12 cellular contexts compared by ENCODE assay signal in the genomic region with DNA sequence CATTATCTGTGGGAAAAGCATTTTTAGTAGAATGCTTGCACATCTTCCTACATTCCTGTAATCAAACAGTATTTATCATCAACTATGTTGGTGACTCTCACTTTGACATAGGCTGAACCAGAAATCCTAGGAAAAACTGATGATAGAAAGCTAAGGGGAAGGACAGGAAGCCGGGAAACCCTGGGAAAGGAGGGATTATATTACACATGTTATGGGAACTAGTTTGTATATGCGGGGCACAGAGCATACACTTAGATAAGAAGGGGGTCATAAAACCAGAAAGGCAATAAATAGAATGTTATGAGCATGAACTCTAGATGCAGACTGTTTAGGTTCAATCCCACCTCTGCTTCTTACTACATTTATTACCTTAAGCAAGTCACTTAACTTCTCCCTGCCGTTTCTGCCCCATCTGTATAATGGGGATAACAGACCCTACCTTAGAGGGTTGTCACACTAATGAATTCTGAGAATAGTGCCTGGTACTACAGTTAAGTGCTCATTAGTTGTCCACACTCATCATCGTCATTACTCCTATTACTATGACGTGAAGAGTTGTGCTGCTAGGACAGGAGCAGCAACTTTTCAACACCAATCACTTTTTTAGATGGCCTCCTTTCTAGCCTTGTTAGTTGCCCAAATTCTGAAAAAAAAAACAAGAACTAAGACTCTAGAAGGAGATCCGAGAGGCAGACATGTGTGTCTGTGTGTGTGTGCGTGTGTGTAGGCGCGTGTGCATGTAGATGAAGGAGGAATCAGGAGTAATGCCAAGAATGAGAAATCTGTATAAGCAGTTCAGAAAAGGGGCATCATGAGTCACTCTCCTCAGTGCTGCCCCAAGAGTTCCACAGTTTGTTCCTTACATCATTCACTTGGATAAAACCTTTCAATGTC. TPM values are rescaled to one million over a fixed set of nuclear protein-coding genes. Genes with fewer than 3 reads are reported as not detected.
DNase-seq lines count a peak whose midpoint lies in the region; ATAC-seq and TF ChIP-seq lines count a peak whose summit lies in the region.
"Had no signal": no experiment of that assay in that cellular context is flagged by ENCODE, and none has a peak within 500 bp of the region (broad histone marks: within the 10 kb centered on the region; RNA-seq: fewer than 3 reads in every experiment).

No MANE protein-coding gene starts in this region.

- H2AFZ ChIP-seq in HCT116 (ENCODE audit: low read depth, low read length, poor library complexity, severe bottlenecking): no peak overlapping the region

- H3K9me3 ChIP-seq in HCT116 (ENCODE audit: control insufficient read depth in 1 of 2, insufficient read depth in 1 of 2, low read depth in 1 of 2, low read length in 2 of 2): no peaks in the 10 kb centered on the region; a peak in 1 of 4 replicates
- no peaks in the 10 kb centered on the region for H3K9me3 ChIP-seq in lower lobe of right lung
- H3K9me3 ChIP-seq: gastrocnemius medialis had no signal

- no peaks in the 10 kb centered on the region for H4K20me1 ChIP-seq in HCT116 (ENCODE audit: insufficient read depth)

- CTCF ChIA-PET in HCT116 (lab: Charles Lee): no interaction called here

- no peak for TF ChIP-seq RAD21 in HCT116 (IDR thresholded peaks at IDR 0.05; ENCODE audit: low read depth)

- H3K36me3 ChIP-seq in HCT116 (ENCODE audit: control insufficient read depth in 1 of 2, insufficient read depth in 2 of 2, low read length in 2 of 2) (no peaks in the 10 kb centered on the region), lower lobe of right lung (no peaks in the 10 kb centered on the region)
- H3K36me3 ChIP-seq: gastrocnemius medialis had no signal

- RAD21 ChIA-PET in HCT116 (lab: Charles Lee; ENCODE audit: low non-redundant PET in 1 of 2, low total read pairs in 2 of 2, uncharacterized antibody in 2 of 2, unreplicated experiment in 2 of 2): no interaction called here

- H3K9me2 ChIP-seq in HCT116 (ENCODE audit: insufficient read depth): no peaks in the 10 kb centered on the region

- POLR2A ChIA-PET in HCT116 (lab: Charles Lee): no interaction called here

- H3K79me2 ChIP-seq in HCT116 (ENCODE audit: insufficient read depth, low read length): peaks cover 42% of the 10 kb centered on the region

- H3K4me3 ChIP-seq in AG09309 (ENCODE audit: control insufficient read depth, low read depth, low read length) (no peak overlapping the region), HCT116 (replicated peaks in 1 of 2; ENCODE audit: low read depth in 1 of 2, low read length in 2 of 2) (no peak overlapping the region), lower lobe of right lung (no peak overlapping the region)
- H3K4me3 ChIP-seq: gastrocnemius medialis had no signal

- ATAC-seq in HCT116 (0 out of 2 replicates have a peak, but pooled peaks have one; percentile 43), lower lobe of right lung (peak; percentile 23 to 27), GM19351 (IDR thresholded peaks at IDR 0.05; ENCODE audit: unreplicated experiment) (no peak)
- ATAC-seq: WTC11 had no signal

- TF ChIP-seq CTCF in AG09309 (IDR thresholded peaks at IDR 0.05; ENCODE audit: control insufficient read depth, insufficient read depth, low read depth, low read length, missing control alignments): no peak
- no peak for TF ChIP-seq CTCF in HCT116 (IDR thresholded peaks at IDR 0.05 in 2 of 3, conservative IDR thresholded peaks at IDR 0.05 in 1 of 3; ENCODE audit: borderline replicate concordance in 1 of 3, insufficient read depth in 1 of 3, low read depth in 2 of 3, low read length in 2 of 3)
- no peak for TF ChIP-seq CTCF in lower lobe of right lung (IDR thresholded peaks at IDR 0.05)

- BruUV-seq in HCT116 (replicated peaks; lab: Mats Ljungman, UMichigan): no TSS peak

- no peak overlapping the region for H3K4me2 ChIP-seq in HCT116 (ENCODE audit: low read length)

- H3K27me3 ChIP-seq in HCT116 (ENCODE audit: insufficient read depth, low read length) (no peaks in the 10 kb centered on the region), lower lobe of right lung (ENCODE audit: low read depth) (no peaks in the 10 kb centered on the region)
- H3K27me3 ChIP-seq: gastrocnemius medialis had no signal

- intact Hi-C loops in HCT116 (cut with micrococcal nuclease): no loop called here
- intact Hi-C loops in lower lobe of right lung (cut with DNase I): no loop called here

- H3K9ac ChIP-seq in HCT116 (ENCODE audit: low read length): no peak overlapping the region

- no peak for TF ChIP-seq POLR2A in HCT116 (IDR thresholded peaks at IDR 0.05; ENCODE audit: borderline replicate concordance, extremely low read depth, insufficient read depth, insufficient read length)

- DNase-seq in AG09309 (ENCODE audit: low read depth): peak; percentile 32
- no peak for DNase-seq in HCT116 (ENCODE audit: low read depth, low spot score)
- DNase-seq in brain pericyte (ENCODE audit: low read depth, low spot score): peak; percentile 32
- no peak for DNase-seq in lower lobe of right lung
- DNase-seq in foreskin melanocyte: no peak
- no peak for DNase-seq in COLO829 (ENCODE audit: low spot score)
- DNase-seq in midbrain (lab: John Stamatoyannopoulos, UW): no peak
- DNase-seq: activated naive CD8-positive, alpha-beta T cell treated with anti-CD3 and anti-CD28 coated beads, Interleukin-2, amount 10 ng/mL, durations not matched to agents 7 days and 5 days; gastrocnemius medialis; RPMI8226 had no signal

- H3K4me1 ChIP-seq in HCT116 (ENCODE audit: control insufficient read depth in 1 of 2, insufficient read depth in 2 of 2, low read length in 2 of 2) (peaks cover 11 to 32% of the 10 kb centered on the region in 2 experiments), lower lobe of right lung (peaks cover 11% of the 10 kb centered on the region)

- H3K27ac ChIP-seq in HCT116 (ENCODE audit: low read depth, low read length) (no peak overlapping the region), lower lobe of right lung (no peak overlapping the region)

TF ChIP-seq in HCT116, 20 proteins besides CTCF, POLR2A, EP300 and RAD21:
- no peak for TF ChIP-seq EZH2 (IDR thresholded peaks at IDR 0.05)
- no peak for TF ChIP-seq JUND (IDR thresholded peaks at IDR 0.05)
- TF ChIP-seq CBX3 (IDR thresholded peaks at IDR 0.05; ENCODE audit: low read depth): no peak
- TF ChIP-seq, protein P1, sequence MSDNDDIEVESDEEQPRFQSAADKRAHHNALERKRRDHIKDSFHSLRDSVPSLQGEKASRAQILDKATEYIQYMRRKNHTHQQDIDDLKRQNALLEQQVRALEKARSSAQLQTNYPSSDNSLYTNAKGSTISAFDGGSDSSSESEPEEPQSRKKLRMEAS (IDR thresholded peaks at IDR 0.05): no peak
- TF ChIP-seq, protein P2, sequence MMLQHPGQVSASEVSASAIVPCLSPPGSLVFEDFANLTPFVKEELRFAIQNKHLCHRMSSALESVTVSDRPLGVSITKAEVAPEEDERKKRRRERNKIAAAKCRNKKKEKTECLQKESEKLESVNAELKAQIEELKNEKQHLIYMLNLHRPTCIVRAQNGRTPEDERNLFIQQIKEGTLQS (IDR thresholded peaks at IDR 0.05): no peak
- no peak for TF ChIP-seq EZH2phosphoT487 (IDR thresholded peaks at IDR 0.05; ENCODE audit: borderline replicate concordance)
- TF ChIP-seq SRF (IDR thresholded peaks at IDR 0.05; ENCODE audit: low read depth): no peak
- no peak for TF ChIP-seq POLR2AphosphoS5 (IDR thresholded peaks at IDR 0.05; ENCODE audit: low read depth, low read length)
- TF ChIP-seq TCF7L2 (IDR thresholded peaks at IDR 0.05; ENCODE audit: borderline replicate concordance, extremely low read depth, insufficient read depth, insufficient read length): no peak
- no peak for TF ChIP-seq EGR1 (IDR thresholded peaks at IDR 0.05; ENCODE audit: low read depth)
- no peak for TF ChIP-seq CEBPB (IDR thresholded peaks at IDR 0.05; ENCODE audit: low read depth)
- no peak for TF ChIP-seq ZFX (IDR thresholded peaks at IDR 0.05)
- no peak for TF ChIP-seq SP1 (IDR thresholded peaks at IDR 0.05; ENCODE audit: low read depth)
- TF ChIP-seq YY1 (IDR thresholded peaks at IDR 0.05; ENCODE audit: extremely low read depth, insufficient replicate concordance, low read depth, low read length): no peak
- TF ChIP-seq, protein P3, sequence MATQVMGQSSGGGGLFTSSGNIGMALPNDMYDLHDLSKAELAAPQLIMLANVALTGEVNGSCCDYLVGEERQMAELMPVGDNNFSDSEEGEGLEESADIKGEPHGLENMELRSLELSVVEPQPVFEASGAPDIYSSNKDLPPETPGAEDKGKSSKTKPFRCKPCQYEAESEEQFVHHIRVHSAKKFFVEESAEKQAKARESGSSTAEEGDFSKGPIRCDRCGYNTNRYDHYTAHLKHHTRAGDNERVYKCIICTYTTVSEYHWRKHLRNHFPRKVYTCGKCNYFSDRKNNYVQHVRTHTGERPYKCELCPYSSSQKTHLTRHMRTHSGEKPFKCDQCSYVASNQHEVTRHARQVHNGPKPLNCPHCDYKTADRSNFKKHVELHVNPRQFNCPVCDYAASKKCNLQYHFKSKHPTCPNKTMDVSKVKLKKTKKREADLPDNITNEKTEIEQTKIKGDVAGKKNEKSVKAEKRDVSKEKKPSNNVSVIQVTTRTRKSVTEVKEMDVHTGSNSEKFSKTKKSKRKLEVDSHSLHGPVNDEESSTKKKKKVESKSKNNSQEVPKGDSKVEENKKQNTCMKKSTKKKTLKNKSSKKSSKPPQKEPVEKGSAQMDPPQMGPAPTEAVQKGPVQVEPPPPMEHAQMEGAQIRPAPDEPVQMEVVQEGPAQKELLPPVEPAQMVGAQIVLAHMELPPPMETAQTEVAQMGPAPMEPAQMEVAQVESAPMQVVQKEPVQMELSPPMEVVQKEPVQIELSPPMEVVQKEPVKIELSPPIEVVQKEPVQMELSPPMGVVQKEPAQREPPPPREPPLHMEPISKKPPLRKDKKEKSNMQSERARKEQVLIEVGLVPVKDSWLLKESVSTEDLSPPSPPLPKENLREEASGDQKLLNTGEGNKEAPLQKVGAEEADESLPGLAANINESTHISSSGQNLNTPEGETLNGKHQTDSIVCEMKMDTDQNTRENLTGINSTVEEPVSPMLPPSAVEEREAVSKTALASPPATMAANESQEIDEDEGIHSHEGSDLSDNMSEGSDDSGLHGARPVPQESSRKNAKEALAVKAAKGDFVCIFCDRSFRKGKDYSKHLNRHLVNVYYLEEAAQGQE (IDR thresholded peaks at IDR 0.05; ENCODE audit: low read depth): no peak
- TF ChIP-seq ZNF274 (IDR thresholded peaks at IDR 0.05; ENCODE audit: low read depth, low read length): no peak
- no peak for TF ChIP-seq SIN3A (IDR thresholded peaks at IDR 0.05; ENCODE audit: low read depth)
- TF ChIP-seq ELF1 (IDR thresholded peaks at IDR 0.05; ENCODE audit: borderline replicate concordance, low read depth): no peak

RNA-seq across cellular contexts. Expression of a gene that starts 52.2 kb away (rescaled TPM):
- total RNA-seq in HCT116 (2021; ENCODE audit: unreplicated experiment): 22.9 TPM
- polyA plus RNA-seq in HCT116 (2012): 5.3 and 7.4 TPM in 2 replicates
- total RNA-seq in lower lobe of right lung: 101 TPM

Comparison
In these comparisons a context has a peak if more than half of its experiments do, and no peak if none do; other contexts are left out.
1. DNase-seq: peak in AG09309 (single experiment) and brain pericyte (single experiment); none in HCT116 (single experiment), lower lobe of right lung (single experiment), foreskin melanocyte (single experiment), COLO829 (single experiment) and midbrain (single experiment).